Comparison of ENCODE assay signal across 31 cellular contexts in the genomic region with DNA sequence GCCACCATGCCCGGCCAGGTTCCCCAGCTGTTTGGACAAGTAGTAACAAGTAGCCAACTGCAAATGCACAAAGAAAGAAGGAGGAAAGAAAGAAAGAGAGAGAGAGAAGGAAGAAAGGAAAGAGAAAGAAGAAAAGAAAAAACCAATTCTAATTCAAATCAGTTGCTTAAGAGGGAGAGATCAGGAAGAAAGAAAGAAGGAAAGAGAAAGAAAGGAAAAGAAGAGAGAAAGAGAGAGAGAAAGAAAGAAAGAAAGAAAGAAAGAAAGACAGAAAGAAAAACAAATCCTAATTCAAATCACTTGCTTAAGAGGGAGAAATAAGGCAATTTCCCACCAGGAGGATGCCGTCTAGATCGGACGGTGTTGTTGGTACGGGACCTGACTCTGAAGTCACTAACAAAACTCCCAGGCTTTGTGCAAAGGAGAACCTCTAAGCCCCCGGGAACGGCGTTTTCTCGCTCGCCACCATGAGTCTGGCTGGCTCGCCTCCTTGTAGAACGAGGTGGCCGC.
"Had no signal": no experiment of that assay in that cellular context is flagged by ENCODE, and none has a peak within 500 bp of the region (broad histone marks: within the 10 kb centered on the region; RNA-seq: fewer than 3 reads in every experiment).

No MANE protein-coding gene starts in this region.

- H3K4me3 ChIP-seq: ovary, skin epidermis had no signal

- H3K36me3 ChIP-seq: brain microvascular endothelial cell, esophagus squamous epithelium, ovary had no signal

- FAIRE-seq: astrocyte, frontal cortex, islet of Langerhans had no signal

- H3K36me3 Mint-ChIP-seq: stimulated activated memory B cell treated with anti-CD40 and anti-IgM and Interleukin-4, amounts not matched to agents 10 μg/mL and 1 μg/mL and 100 μg/mL, for 72 hours; type B pancreatic cell had no signal

- ATAC-seq: activated T-cell treated with anti-CD3 and anti-CD28 coated beads, Interleukin-2, amount 50 U/mL, for 4 hours; activated T-helper 17 cell treated with anti-CD3 and anti-CD28 coated beads, Interleukin-2, amount 50 U/mL, for 72 hours; left cardiac atrium; left ventricle myocardium superior; sciatic nerve; stimulated activated memory B cell treated with anti-CD40 and anti-IgM and Interleukin-4, amounts not matched to agents 10 μg/mL and 1 μg/mL and 100 μg/mL, for 72 hours; stimulated activated naive CD8-positive, alpha-beta T cell treated with anti-CD3 and anti-CD28 coated beads, Interleukin-15, amount 100 ng/mL, for 72 hours had no signal

- H3K4me3 Mint-ChIP-seq: activated T-cell treated with anti-CD3 and anti-CD28 coated beads, Interleukin-2, amount 50 U/mL, for 4 hours; activated T-helper 17 cell treated with anti-CD3 and anti-CD28 coated beads, Interleukin-2, amount 50 U/mL, for 72 hours; nephron; stimulated activated memory B cell treated with anti-CD40 and anti-IgM and Interleukin-4, amounts not matched to agents 10 μg/mL and 1 μg/mL and 100 μg/mL, for 72 hours; stimulated activated naive CD8-positive, alpha-beta T cell treated with anti-CD3 and anti-CD28 coated beads, Interleukin-15, amount 100 ng/mL, for 72 hours; T-helper 2 cell treated with Interferon-gamma antibody and Interleukin-4, amounts not matched to agents 5 μg/mL and 100 μg/mL, for 36 hours; type B pancreatic cell had no signal

- H3K4me1 Mint-ChIP-seq: activated T-helper 17 cell treated with anti-CD3 and anti-CD28 coated beads, Interleukin-2, amount 50 U/mL, for 72 hours; nephron; stimulated activated memory B cell treated with anti-CD40 and anti-IgM and Interleukin-4, amounts not matched to agents 10 μg/mL and 1 μg/mL and 100 μg/mL, for 72 hours; stimulated activated naive CD8-positive, alpha-beta T cell treated with anti-CD3 and anti-CD28 coated beads, Interleukin-15, amount 100 ng/mL, for 72 hours had no signal

- DNase-seq: activated CD4-positive, alpha-beta T cell treated with anti-CD3 and anti-CD28 coated beads for 4 hours; activated CD4-positive, alpha-beta T cell treated with anti-CD3 and anti-CD28 coated beads, Interleukin-2, amount 50 U/mL, for 48 hours; activated CD4-positive, CD25-positive, alpha-beta regulatory T cell; activated gamma-delta T cell treated with Interleukin-2 at 50 U/mL for 16 hours; activated naive CD4-positive, alpha-beta T cell treated with anti-CD3 and anti-CD28 coated beads, Interleukin-2, amount 50 U/mL, for 16 hours; activated T-cell treated with anti-CD3 and anti-CD28 coated beads, Interleukin-2, amount 50 U/mL, for 4 hours; amniotic stem cell; brain microvascular endothelial cell; caudate nucleus; dermis blood vessel endothelial cell; effector CD4-positive, alpha-beta T cell; esophagus squamous epithelium; left cardiac atrium; left ventricle myocardium superior; ovary; retina; stimulated activated CD4-positive, alpha-beta T cell treated with anti-CD3 and anti-CD28 coated beads, Interleukin-4, amount 100 ng/mL, for 24 hours; stimulated activated naive CD8-positive, alpha-beta T cell treated with anti-CD3 and anti-CD28 coated beads, Interleukin-15, amount 100 ng/mL, for 72 hours; substantia nigra; T-helper 1 cell had no signal

- H3K27me3 Mint-ChIP-seq: activated T-helper 17 cell treated with anti-CD3 and anti-CD28 coated beads, Interleukin-2, amount 50 U/mL, for 72 hours; stimulated activated memory B cell treated with anti-CD40 and anti-IgM and Interleukin-4, amounts not matched to agents 10 μg/mL and 1 μg/mL and 100 μg/mL, for 72 hours; stimulated activated naive CD8-positive, alpha-beta T cell treated with anti-CD3 and anti-CD28 coated beads, Interleukin-15, amount 100 ng/mL, for 72 hours had no signal

- H3K27me3 ChIP-seq: brain microvascular endothelial cell, esophagus squamous epithelium, ovary had no signal

- H3K9me3 ChIP-seq: ovary had no signal

- H3K27ac ChIP-seq: brain microvascular endothelial cell, esophagus squamous epithelium, ovary, skin epidermis had no signal

- H3K27ac Mint-ChIP-seq: activated T-helper 17 cell treated with anti-CD3 and anti-CD28 coated beads, Interleukin-2, amount 50 U/mL, for 72 hours; nephron; progenitor cell of endocrine pancreas; stimulated activated memory B cell treated with anti-CD40 and anti-IgM and Interleukin-4, amounts not matched to agents 10 μg/mL and 1 μg/mL and 100 μg/mL, for 72 hours; stimulated activated naive CD8-positive, alpha-beta T cell treated with anti-CD3 and anti-CD28 coated beads, Interleukin-15, amount 100 ng/mL, for 72 hours; T-helper 2 cell treated with Interferon-gamma antibody and Interleukin-4, amounts not matched to agents 5 μg/mL and 100 μg/mL, for 36 hours; type B pancreatic cell had no signal
